ENCODE assay signal across 21 cellular contexts in genomic region chr15:95287774-95288173, GRCh38.
A peak's percentile ranks its signal among the peaks of the same experiment; 100 is the strongest.
DNase-seq lines count a peak whose midpoint lies in the region; ATAC-seq and TF ChIP-seq lines count a peak whose summit lies in the region.
"Had no signal": no experiment of that assay in that cellular context is flagged by ENCODE, and none has a peak within 500 bp of the region (broad histone marks: within the 10 kb centered on the region; RNA-seq: fewer than 3 reads in every experiment).

No MANE protein-coding gene starts in this region.

- TF ChIP-seq CTCF in RWPE2 (IDR thresholded peaks at IDR 0.05; ENCODE audit: poor library complexity, severe bottlenecking) (no peak), endodermal cell (conservative IDR thresholded peaks at IDR 0.05) (no peak), mucosa of descending colon (IDR thresholded peaks at IDR 0.05) (no peak), thyroid gland (IDR thresholded peaks at IDR 0.05) (no peak)

- no peak for TF ChIP-seq POLR2A in thyroid gland (IDR thresholded peaks at IDR 0.05)

- DNase-seq in RWPE2 (ENCODE audit: low spot score), result no peak
- DNase-seq in endodermal cell, result peak; percentile 61
- DNase-seq in mucosa of descending colon, result peak in 1 of 3 donors; percentile 30
- DNase-seq in thyroid gland, result no peak
- DNase-seq in activated effector memory CD4-positive, alpha-beta T cell treated with Interleukin-2 at 50 U/mL for 16 hours, result no peak
- DNase-seq in NCI-H510A (lab: John Stamatoyannopoulos, UW), result no peak
- no peak for DNase-seq in SHP77 (lab: John Stamatoyannopoulos, UW)
- DNase-seq: activated gamma-delta T cell; body of pancreas; effector CD8-positive, alpha-beta T cell; Karpas-422; naive thymus-derived CD4-positive, alpha-beta T cell; NCI-H1436; NCI-H510A treated with DMSO at 0.1 percent for 48 hours; PC-9; right lobe of liver; stimulated activated CD4-positive, alpha-beta T cell treated with anti-CD3 and anti-CD28 coated beads, Interleukin-4, amount 100 ng/mL, for 24 hours; SW 1271; WERI-Rb-1 had no signal

- H3K4me3 ChIP-seq in RWPE2 (ENCODE audit: severe bottlenecking) (no peak overlapping the region), endodermal cell (ENCODE audit: low read length) (no peak overlapping the region), mucosa of descending colon (no peak overlapping the region), thyroid gland (replicated peaks in 1 of 3) (no peak overlapping the region)
- H3K4me3 ChIP-seq: body of pancreas, PC-9, right lobe of liver had no signal

- intact Hi-C loops in mucosa of descending colon (cut with DNase I, micrococcal nuclease) (no loop called here), thyroid gland (cut with DNase I) (no loop called here)

- H3K36me3 ChIP-seq in RWPE2 (ENCODE audit: low read depth), result no peaks in the 10 kb centered on the region
- no peaks in the 10 kb centered on the region for H3K36me3 ChIP-seq in endodermal cell (ENCODE audit: control insufficient read depth, insufficient read depth, low read length)
- no peaks in the 10 kb centered on the region for H3K36me3 ChIP-seq in mucosa of descending colon (ENCODE audit: low read depth)
- no peaks in the 10 kb centered on the region for H3K36me3 ChIP-seq in thyroid gland
- H3K36me3 ChIP-seq: right lobe of liver, WERI-Rb-1 had no signal

- H3K4me1 Mint-ChIP-seq in endodermal cell, result peaks cover 54% of the 10 kb centered on the region
- H3K4me1 Mint-ChIP-seq: B cell had no signal

- peak overlapping the region; percentile 71 for H3K27ac Mint-ChIP-seq in endodermal cell
- H3K27ac Mint-ChIP-seq: B cell; naive thymus-derived CD4-positive, alpha-beta T cell had no signal

- H3K9ac ChIP-seq in endodermal cell (ENCODE audit: extremely low read depth, low read length, poor library complexity, severe bottlenecking), result no peak overlapping the region

- H3K36me3 Mint-ChIP-seq in endodermal cell (ENCODE audit: low read depth), result no peaks in the 10 kb centered on the region

- H3K27me3 ChIP-seq in RWPE2 (ENCODE audit: insufficient read depth, poor library complexity, severe bottlenecking) (no peaks in the 10 kb centered on the region), endodermal cell (ENCODE audit: control insufficient read depth, insufficient read depth, low read length, poor library complexity, severe bottlenecking) (no peaks in the 10 kb centered on the region), thyroid gland (no peaks in the 10 kb centered on the region)
- H3K27me3 ChIP-seq: body of pancreas, right lobe of liver had no signal

- H3K4me3 Mint-ChIP-seq in endodermal cell, result no peak overlapping the region
- H3K4me3 Mint-ChIP-seq: B cell; naive thymus-derived CD4-positive, alpha-beta T cell had no signal

- ATAC-seq in RWPE2 (ENCODE audit: low read depth) (0 out of 3 replicates have a peak, but pooled peaks have one; percentile 33), mucosa of descending colon (peak; percentile 29), GM18520 (IDR thresholded peaks at IDR 0.05; ENCODE audit: unreplicated experiment) (no peak)
- ATAC-seq: body of pancreas; naive thymus-derived CD4-positive, alpha-beta T cell; right lobe of liver had no signal

- no peaks in the 10 kb centered on the region for H3K9me3 ChIP-seq in RWPE2 (ENCODE audit: severe bottlenecking)
- H3K9me3 ChIP-seq in endodermal cell (ENCODE audit: control insufficient read depth, low read length), result no peaks in the 10 kb centered on the region
- H3K9me3 ChIP-seq in mucosa of descending colon, result no peaks in the 10 kb centered on the region
- H3K9me3 ChIP-seq in thyroid gland, result no peaks in the 10 kb centered on the region
- H3K9me3 ChIP-seq: body of pancreas, right lobe of liver had no signal

- no peaks in the 10 kb centered on the region for H3K27me3 Mint-ChIP-seq in endodermal cell (ENCODE audit: insufficient read depth)

- H3K27ac ChIP-seq in RWPE2 (ENCODE audit: poor library complexity, severe bottlenecking) (no peak overlapping the region), endodermal cell (ENCODE audit: low read depth, low read length) (peak overlapping the region; percentile 92), thyroid gland (peak overlapping the region in 2 of 3 donors; percentile 3 to 34)
- H3K27ac ChIP-seq: body of pancreas, PC-9, right lobe of liver, WERI-Rb-1 had no signal

- H3K4me1 ChIP-seq in RWPE2 (ENCODE audit: insufficient read depth, poor library complexity, severe bottlenecking) (no peaks in the 10 kb centered on the region), endodermal cell (ENCODE audit: control insufficient read depth, insufficient read depth, low read length) (peaks cover 11% of the 10 kb centered on the region), mucosa of descending colon (ENCODE audit: low read depth) (no peaks in the 10 kb centered on the region), thyroid gland (peaks cover 0 to 3% of the 10 kb centered on the region in 2 donors)
- H3K4me1 ChIP-seq: body of pancreas, right lobe of liver had no signal

- no peaks in the 10 kb centered on the region for H3K9me3 Mint-ChIP-seq in endodermal cell

- 56 to 61% methylated on average over 4 to 9 of the region's 9 CpGs for WGBS in endodermal cell (ENCODE audit: insufficient coverage in 1 of 2, insufficient read length in 1 of 2), 2 experiments
- 71 to 81% methylated on average over 9 of the region's 9 CpGs for WGBS in thyroid gland, 2 donors
